In the genomic region with DNA sequence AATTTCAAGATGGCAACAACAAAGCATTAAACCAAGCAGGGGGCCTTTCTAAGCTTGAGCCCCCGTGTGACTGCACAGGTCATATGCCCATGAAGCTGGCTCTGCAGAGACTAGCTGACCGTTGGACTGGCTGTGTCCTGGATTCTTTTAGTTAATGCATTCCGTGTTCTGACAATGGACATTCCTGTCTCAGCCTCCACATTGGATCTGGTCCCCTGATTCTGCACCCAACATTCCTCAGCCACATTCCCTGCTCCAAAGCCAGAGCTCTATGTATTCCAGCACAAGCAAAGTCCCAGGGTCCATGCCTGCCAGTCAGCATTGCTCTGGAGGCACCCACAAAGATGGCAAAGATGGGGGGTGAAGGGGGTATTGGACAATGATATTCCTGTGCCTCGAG, we compare ENCODE assay signal across 15 cellular contexts.
"Had no signal": no experiment of that assay in that cellular context is flagged by ENCODE, and none has a peak within 500 bp of the region (broad histone marks: within the 10 kb centered on the region; RNA-seq: fewer than 3 reads in every experiment).

No MANE protein-coding gene starts in this region.

- H3K27ac Mint-ChIP-seq: activated CD4-positive, alpha-beta T cell treated with anti-CD3 and anti-CD28 coated beads, Interleukin-2, amount 10 ng/mL, durations not matched to agents 7 days and 5 days; activated naive CD4-positive, alpha-beta T cell treated with anti-CD3 and anti-CD28 coated beads for 36 hours; activated T-helper 17 cell treated with anti-CD3 and anti-CD28 coated beads, Interleukin-2, amount 50 U/mL, for 72 hours; endodermal cell; nephron progenitor cell; stimulated activated effector memory CD8-positive, alpha-beta T cell treated with anti-CD3 and anti-CD28 coated beads, Interleukin-12 subunit alpha, Interleukin-12 subunit beta, amount 100 ng/mL, for 72 hours had no signal

- H3K27me3 ChIP-seq: body of pancreas, ovary had no signal

- H3K36me3 Mint-ChIP-seq: stimulated activated effector memory CD8-positive, alpha-beta T cell treated with anti-CD3 and anti-CD28 coated beads, Interleukin-12 subunit alpha, Interleukin-12 subunit beta, amount 100 ng/mL, for 72 hours had no signal

- ATAC-seq: activated T-helper 17 cell treated with anti-CD3 and anti-CD28 coated beads, Interleukin-2, amount 50 U/mL, for 72 hours; body of pancreas; left cardiac atrium; stimulated activated effector memory CD8-positive, alpha-beta T cell treated with anti-CD3 and anti-CD28 coated beads, Interleukin-12 subunit alpha, Interleukin-12 subunit beta, amount 100 ng/mL, for 72 hours had no signal

- H3K36me3 ChIP-seq: ovary, upper lobe of left lung had no signal

- H3K9me3 ChIP-seq: body of pancreas, ovary, upper lobe of left lung had no signal

- H3K9me3 Mint-ChIP-seq: activated CD4-positive, alpha-beta T cell treated with anti-CD3 and anti-CD28 coated beads, Interleukin-2, amount 10 ng/mL, durations not matched to agents 7 days and 5 days; activated naive CD4-positive, alpha-beta T cell treated with anti-CD3 and anti-CD28 coated beads for 36 hours; activated T-helper 17 cell treated with anti-CD3 and anti-CD28 coated beads, Interleukin-2, amount 50 U/mL, for 72 hours; endodermal cell; nephron progenitor cell; stimulated activated effector memory CD8-positive, alpha-beta T cell treated with anti-CD3 and anti-CD28 coated beads, Interleukin-12 subunit alpha, Interleukin-12 subunit beta, amount 100 ng/mL, for 72 hours had no signal

- H3K27ac ChIP-seq: body of pancreas, ovary, upper lobe of left lung had no signal

- H3K4me3 Mint-ChIP-seq: activated CD4-positive, alpha-beta T cell treated with anti-CD3 and anti-CD28 coated beads, Interleukin-2, amount 10 ng/mL, durations not matched to agents 7 days and 5 days; activated naive CD4-positive, alpha-beta T cell treated with anti-CD3 and anti-CD28 coated beads for 36 hours; activated T-helper 17 cell treated with anti-CD3 and anti-CD28 coated beads, Interleukin-2, amount 50 U/mL, for 72 hours; endodermal cell; nephron progenitor cell; stimulated activated effector memory CD8-positive, alpha-beta T cell treated with anti-CD3 and anti-CD28 coated beads, Interleukin-12 subunit alpha, Interleukin-12 subunit beta, amount 100 ng/mL, for 72 hours had no signal

- DNase-seq: activated CD4-positive, alpha-beta T cell treated with anti-CD3 and anti-CD28 coated beads, Interleukin-2, amount 10 ng/mL, durations not matched to agents 7 days and 5 days; activated CD4-positive, CD25-positive, alpha-beta regulatory T cell; activated naive CD4-positive, alpha-beta T cell treated with anti-CD3 and anti-CD28 coated beads for 36 hours; activated T-cell treated with anti-CD3 and anti-CD28 coated beads for 4 hours; body of pancreas; central memory CD4-positive, alpha-beta T cell; endodermal cell; glutamatergic neuron; left cardiac atrium; nephron progenitor cell; ovary; T-helper 2 cell; upper lobe of left lung had no signal

- H3K4me3 ChIP-seq: body of pancreas, ovary, upper lobe of left lung had no signal
